ENCODE assay signal across 23 cellular contexts in genomic region chr2:121242175-121242875, GRCh38. TPM values are rescaled to one million over a fixed set of nuclear protein-coding genes. Genes with fewer than 3 reads are reported as not detected.
A peak's percentile ranks its signal among the peaks of the same experiment; 100 is the strongest.
DNase-seq lines count a peak whose midpoint lies in the region; ATAC-seq and TF ChIP-seq lines count a peak whose summit lies in the region.
"Had no signal": no experiment of that assay in that cellular context is flagged by ENCODE, and none has a peak within 500 bp of the region (broad histone marks: within the 10 kb centered on the region; RNA-seq: fewer than 3 reads in every experiment).

No MANE protein-coding gene starts in this region.

- no peak overlapping the region for H3K4me3 ChIP-seq in lower lobe of right lung
- H3K4me3 ChIP-seq in spleen = no peak overlapping the region
- H3K4me3 ChIP-seq in esophagus squamous epithelium = no peak overlapping the region
- no peak overlapping the region for H3K4me3 ChIP-seq in right atrium auricular region
- H3K4me3 ChIP-seq: BLaER1 treated with 17β-estradiol and CSF1 and Interleukin-3, amounts not matched to agents 10 nM and 100 nM; GM23248; MG63; Peyer's patch; SJSA1 had no signal

- H3K4me1 ChIP-seq in lower lobe of right lung = no peaks in the 10 kb centered on the region
- H3K4me1 ChIP-seq in spleen = no peaks in the 10 kb centered on the region
- peaks cover 0 to 3% (median 0%) of the 10 kb centered on the region in 3 donors for H3K4me1 ChIP-seq in esophagus squamous epithelium
- H3K4me1 ChIP-seq in right atrium auricular region = no peaks in the 10 kb centered on the region
- H3K4me1 ChIP-seq: Peyer's patch, SJSA1 had no signal

- H3K36me3 ChIP-seq in lower lobe of right lung (peaks cover 15% of the 10 kb centered on the region), spleen (peaks cover 0 to 41% (median 0%) of the 10 kb centered on the region in 6 donors), esophagus squamous epithelium (peaks cover 0 to 100% (median 6%) of the 10 kb centered on the region in 3 donors), right atrium auricular region (no peaks in the 10 kb centered on the region)
- H3K36me3 ChIP-seq: BLaER1 treated with 17β-estradiol and CSF1 and Interleukin-3, amounts not matched to agents 10 nM and 100 nM; MG63; Peyer's patch; SJSA1 had no signal

- H3K27ac ChIP-seq in lower lobe of right lung (no peak overlapping the region), spleen (no peak overlapping the region), esophagus squamous epithelium (no peak overlapping the region), right atrium auricular region (no peak overlapping the region)
- H3K27ac ChIP-seq: BLaER1 treated with 17β-estradiol and CSF1 and Interleukin-3, amounts not matched to agents 10 nM and 100 nM; GM23248; Peyer's patch; SJSA1 had no signal

- ATAC-seq in lower lobe of right lung = no peak
- ATAC-seq: Right ventricle myocardium inferior had no signal

- no peak for TF ChIP-seq POLR2A in spleen (IDR thresholded peaks at IDR 0.05)
- no peak for TF ChIP-seq POLR2A in esophagus squamous epithelium (IDR thresholded peaks at IDR 0.05)

- WGBS in spleen, 5 donors = 78 to 88% (median 84%) methylated on average over 16 of the region's 16 CpGs
- 79 to 81% methylated on average over 13 to 16 of the region's 16 CpGs for WGBS in esophagus squamous epithelium, 2 donors

- intact Hi-C loops in lower lobe of right lung (cut with DNase I) = no loop called here
- intact Hi-C loops in spleen (cut with DNase I; ENCODE audit: low total_unique reads) = no loop called here
- intact Hi-C loops in esophagus squamous epithelium (cut with DNase I) = no loop called here

- no peaks in the 10 kb centered on the region for H3K9me3 ChIP-seq in lower lobe of right lung
- H3K9me3 ChIP-seq in spleen = no peaks in the 10 kb centered on the region
- H3K9me3 ChIP-seq in esophagus squamous epithelium = no peaks in the 10 kb centered on the region
- H3K9me3 ChIP-seq in right atrium auricular region = no peaks in the 10 kb centered on the region
- H3K9me3 ChIP-seq: BLaER1 treated with 17β-estradiol and CSF1 and Interleukin-3, amounts not matched to agents 10 nM and 100 nM; MG63; Peyer's patch; SJSA1 had no signal

- no peak for TF ChIP-seq CTCF in lower lobe of right lung (IDR thresholded peaks at IDR 0.05)
- TF ChIP-seq CTCF in spleen (IDR thresholded peaks at IDR 0.05 in 8 of 11, conservative IDR thresholded peaks at IDR 0.05 in 3 of 11) = no peak
- no peak for TF ChIP-seq CTCF in esophagus squamous epithelium (IDR thresholded peaks at IDR 0.05)
- no peak for TF ChIP-seq CTCF in right atrium auricular region (IDR thresholded peaks at IDR 0.05)

- DNase-seq in DMS79 (lab: John Stamatoyannopoulos, UW) (peak; percentile 47), OCI-M1 (lab: John Stamatoyannopoulos, UW) (peak; percentile 3), lower lobe of right lung (peak; percentile 34), spleen (peak; percentile 56), esophagus squamous epithelium (lab: John Stamatoyannopoulos, UW) (no peak), right atrium auricular region (ENCODE audit: low spot score) (no peak), inferior parietal cortex (ENCODE audit: extremely low spot score) (no peak)
- DNase-seq: CD4-positive, alpha-beta memory T cell; GM23248; H9; Kasumi-1; MG63; NCI-H1048; NCI-H1417 treated with DMSO at 0.1 percent for 48 hours; NCI-H187 treated with DMSO at 0.1 percent for 48 hours; NCI-H2107; NCI-H2227 treated with DMSO at 0.1 percent for 48 hours; NCI-H510A; NCI-H748 treated with DMSO at 0.1 percent for 48 hours; Peyer's patch had no signal

- H3K27me3 ChIP-seq in lower lobe of right lung (ENCODE audit: low read depth) (no peaks in the 10 kb centered on the region), spleen (replicated peaks in 1 of 7) (peaks cover 0 to 4% (median 0%) of the 10 kb centered on the region in 7 donors), esophagus squamous epithelium (no peaks in the 10 kb centered on the region), right atrium auricular region (no peaks in the 10 kb centered on the region)
- H3K27me3 ChIP-seq: BLaER1 treated with 17β-estradiol and CSF1 and Interleukin-3, amounts not matched to agents 10 nM and 100 nM; MG63; Peyer's patch; SJSA1 had no signal

RNA-seq across cellular contexts. Expression of gene TFCP2L1, which starts 42.7 kb away (rescaled TPM):
- 19.2 TPM for total RNA-seq in lower lobe of right lung
- total RNA-seq in spleen = 1 to 10 TPM; 2.4 to 8.9 (median 5.2) TPM
- 1 to 10 TPM in 1 of 3 donors, under 1 TPM in 2; 0.15 to 1.8 (median 0.39) TPM for polyA plus RNA-seq in spleen
- total RNA-seq in esophagus squamous epithelium = 10 to 100 TPM; 17.9 to 39.7 (median 24.0) TPM
- under 1 TPM; 0.28 to 0.44 TPM for total RNA-seq in right atrium auricular region
- total RNA-seq: GM23248, SJSA1 had no signal
- polyA plus RNA-seq: CD4-positive, alpha-beta memory T cell; GM23248 had no signal

Comparison
In these comparisons a context has a peak if more than half of its experiments do, and no peak if none do; other contexts are left out.
1. DNase-seq: peak in DMS79 (single experiment), OCI-M1 (single experiment), lower lobe of right lung (single experiment) and spleen (single experiment); none in esophagus squamous epithelium (single experiment), right atrium auricular region (single experiment) and inferior parietal cortex (single experiment).